8 cellular contexts compared by ENCODE assay signal in the genomic region with DNA sequence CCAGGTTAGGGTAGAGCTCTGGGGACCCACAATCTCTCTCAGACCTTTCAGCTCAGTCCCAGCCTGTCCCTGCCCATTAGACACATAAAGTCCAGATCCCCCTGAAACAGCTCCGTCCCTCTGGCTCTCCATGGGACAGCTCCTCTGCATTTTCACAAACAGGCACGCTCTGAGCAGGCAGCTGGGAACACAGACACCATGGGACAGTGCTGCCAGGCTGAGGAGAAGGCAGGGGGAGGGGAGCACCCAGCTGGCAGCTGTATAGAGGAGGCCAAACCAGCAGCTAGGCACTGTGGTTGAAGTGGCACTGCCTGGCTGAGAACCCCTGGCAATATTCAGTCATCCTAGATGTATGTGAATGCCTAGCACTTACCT. TPM values are rescaled to one million over a fixed set of nuclear protein-coding genes. Genes with fewer than 3 reads are reported as not detected.
DNase-seq lines count a peak whose midpoint lies in the region; ATAC-seq and TF ChIP-seq lines count a peak whose summit lies in the region.

No MANE protein-coding gene starts in this region.

- H3K27me3 Mint-ChIP-seq in CD4-positive, CD25-positive, alpha-beta regulatory T cell = peaks cover 4% of the 10 kb centered on the region
- no peaks in the 10 kb centered on the region for H3K27me3 Mint-ChIP-seq in naive thymus-derived CD8-positive, alpha-beta T cell

- H3K36me3 Mint-ChIP-seq in CD4-positive, CD25-positive, alpha-beta regulatory T cell = peaks cover 25% of the 10 kb centered on the region
- H3K36me3 Mint-ChIP-seq in naive thymus-derived CD8-positive, alpha-beta T cell = peaks cover 0 to 40% (median 5%) of the 10 kb centered on the region in 3 donors

- H3K9ac ChIP-seq in colonic mucosa (ENCODE audit: low read depth in 2 of 2, low read length in 2 of 2) = peak overlapping the region; percentile 51 to 100

- peak overlapping the region; percentile 98 to 100 (median 98) for H3K4me3 Mint-ChIP-seq in CD4-positive, CD25-positive, alpha-beta regulatory T cell
- peak overlapping the region; percentile 87 to 99 (median 94) for H3K4me3 Mint-ChIP-seq in naive thymus-derived CD8-positive, alpha-beta T cell

- H3K4me1 Mint-ChIP-seq in CD4-positive, CD25-positive, alpha-beta regulatory T cell = peaks cover 0 to 69% (median 47%) of the 10 kb centered on the region in 4 donors
- peaks cover 36 to 68% (median 66%) of the 10 kb centered on the region in 4 donors for H3K4me1 Mint-ChIP-seq in naive thymus-derived CD8-positive, alpha-beta T cell

- peaks cover 73% of the 10 kb centered on the region for H3K4me1 ChIP-seq in CD4-positive, CD25-positive, alpha-beta regulatory T cell (ENCODE audit: control insufficient read depth, insufficient read depth, low read length, poor library complexity, severe bottlenecking)
- H3K4me1 ChIP-seq in colonic mucosa (peaks cover 22% of the 10 kb centered on the region), SJCRH30 (peaks cover 35% of the 10 kb centered on the region)

- H3K27me3 ChIP-seq in CD4-positive, CD25-positive, alpha-beta regulatory T cell (ENCODE audit: control insufficient read depth, insufficient read depth, low read length) = no peaks in the 10 kb centered on the region
- no peaks in the 10 kb centered on the region for H3K27me3 ChIP-seq in colonic mucosa
- no peaks in the 10 kb centered on the region for H3K27me3 ChIP-seq in SJCRH30

- peak overlapping the region; percentile 82 for H3K27ac ChIP-seq in CD4-positive, CD25-positive, alpha-beta regulatory T cell (ENCODE audit: insufficient read depth, low read length, poor library complexity, severe bottlenecking)
- H3K27ac ChIP-seq in colonic mucosa (peak overlapping the region; percentile 95), SJCRH30 (no peak overlapping the region)

- no peak for TF ChIP-seq CTCF in colonic mucosa (IDR thresholded peaks at IDR 0.05)

- H3K27ac Mint-ChIP-seq in CD4-positive, CD25-positive, alpha-beta regulatory T cell = peak overlapping the region; percentile 93 to 95 (median 93)
- peak overlapping the region; percentile 84 to 98 (median 94) for H3K27ac Mint-ChIP-seq in naive thymus-derived CD8-positive, alpha-beta T cell

- H3K4me3 ChIP-seq in CD4-positive, CD25-positive, alpha-beta regulatory T cell (ENCODE audit: low read depth, low read length) = peak overlapping the region; percentile 95
- peak overlapping the region; percentile 73 for H3K4me3 ChIP-seq in colonic mucosa
- H3K4me3 ChIP-seq in SJCRH30 = no peak overlapping the region

- POLR2A ChIA-PET in naive thymus-derived CD8-positive, alpha-beta T cell (lab: Charles Lee) = interaction anchor here (0.5 to 19.1 kb wide), 17 partner anchors 15 to 435 kb away, joined by 3 to 526 read pairs (median 17); a partner anchor contains a TSS

- peak in 1 of 3 donors; percentile 35 for DNase-seq in CD4-positive, CD25-positive, alpha-beta regulatory T cell
- peak; percentile 29 for DNase-seq in NCI-H1694 (lab: John Stamatoyannopoulos, UW)
- no peak for DNase-seq in colonic mucosa
- DNase-seq in naive thymus-derived CD8-positive, alpha-beta T cell = peak in 1 of 10 donors; percentile 17
- no peak for DNase-seq in HT-29 (ENCODE audit: low spot score)
- DNase-seq in SJCRH30 = no peak
- no peak for DNase-seq in ecto neural progenitor cell (ENCODE audit: low spot score)

- intact Hi-C loops in colonic mucosa (cut with DNase I) = no loop called here

- no peaks in the 10 kb centered on the region for H3K9me3 ChIP-seq in CD4-positive, CD25-positive, alpha-beta regulatory T cell (ENCODE audit: control insufficient read depth in 2 of 2, low read length in 2 of 2)
- H3K9me3 ChIP-seq in colonic mucosa (no peaks in the 10 kb centered on the region), SJCRH30 (replicated peaks) (no peaks in the 10 kb centered on the region)

- H3K9me3 Mint-ChIP-seq in CD4-positive, CD25-positive, alpha-beta regulatory T cell = no peaks in the 10 kb centered on the region
- no peaks in the 10 kb centered on the region for H3K9me3 Mint-ChIP-seq in naive thymus-derived CD8-positive, alpha-beta T cell

- no peak for ATAC-seq in CD4-positive, CD25-positive, alpha-beta regulatory T cell (ENCODE audit: low read depth in 2 of 2)
- no peak for ATAC-seq in naive thymus-derived CD8-positive, alpha-beta T cell
- no peak for ATAC-seq in GM18868 (IDR thresholded peaks at IDR 0.05; ENCODE audit: unreplicated experiment)

- H3K36me3 ChIP-seq in CD4-positive, CD25-positive, alpha-beta regulatory T cell (ENCODE audit: control insufficient read depth, insufficient read depth, low read length) = peaks cover 39% of the 10 kb centered on the region
- H3K36me3 ChIP-seq in colonic mucosa (no peaks in the 10 kb centered on the region), SJCRH30 (no peaks in the 10 kb centered on the region)

RNA-seq across cellular contexts. Expression of a gene that starts 2.0 kb away (rescaled TPM):
- 454 TPM for total RNA-seq in CD4-positive, CD25-positive, alpha-beta regulatory T cell
- polyA plus RNA-seq in CD4-positive, CD25-positive, alpha-beta regulatory T cell = 10 to 100 TPM; 66.9 to 72.2 (median 69.3) TPM
- total RNA-seq in colonic mucosa = 100 to 1,000 TPM; 124 to 165 TPM
- total RNA-seq in naive thymus-derived CD8-positive, alpha-beta T cell = 100 to 1,000 TPM; 427 to 436 TPM
- polyA plus RNA-seq in naive thymus-derived CD8-positive, alpha-beta T cell = 10 to 100 TPM; 34.4 to 53.5 (median 45.1) TPM
- 88.9 and 98.3 TPM in 2 replicates for total RNA-seq in HT-29 (2014; rRNA removed; shearing (Covaris generic))
- total RNA-seq in SJCRH30 (2014; rRNA removed; shearing (Covaris generic)) = 13.5 and 20.4 TPM in 2 replicates

RNA-seq across cellular contexts. Expression of a gene that starts 8.7 kb away (rescaled TPM):
- 0.39 TPM for total RNA-seq in CD4-positive, CD25-positive, alpha-beta regulatory T cell
- under 1 TPM in 2 of 4 donors, not detected in 2; 0.13 to 0.17 TPM for polyA plus RNA-seq in CD4-positive, CD25-positive, alpha-beta regulatory T cell
- 100 to 1,000 TPM; 201 to 211 TPM for total RNA-seq in colonic mucosa
- total RNA-seq in naive thymus-derived CD8-positive, alpha-beta T cell = not detected
- polyA plus RNA-seq in naive thymus-derived CD8-positive, alpha-beta T cell = under 1 TPM in 1 of 3 donors, not detected in 2; 0.22 TPM
- 0.05 and 0.13 TPM in 2 replicates for total RNA-seq in HT-29 (2014; rRNA removed; shearing (Covaris generic))
- 16.7 and 19.4 TPM in 2 replicates for total RNA-seq in SJCRH30 (2014; rRNA removed; shearing (Covaris generic))

RNA-seq across cellular contexts. Expression of a gene that starts 43.9 kb away (rescaled TPM):
- 51.6 TPM for total RNA-seq in CD4-positive, CD25-positive, alpha-beta regulatory T cell
- 10 to 100 TPM; 56.7 to 74.6 (median 67.7) TPM for polyA plus RNA-seq in CD4-positive, CD25-positive, alpha-beta regulatory T cell
- 10 to 100 TPM; 34.0 to 61.6 TPM for total RNA-seq in colonic mucosa
- total RNA-seq in naive thymus-derived CD8-positive, alpha-beta T cell = 100 to 1,000 TPM; 132 to 153 TPM
- 100 to 1,000 TPM in 2 of 3 donors, 10 to 100 TPM in 1; 75.0 to 152 (median 121) TPM for polyA plus RNA-seq in naive thymus-derived CD8-positive, alpha-beta T cell
- total RNA-seq in HT-29 (2014; rRNA removed; shearing (Covaris generic)) = 60.6 and 67.4 TPM in 2 replicates
- total RNA-seq in SJCRH30 (2014; rRNA removed; shearing (Covaris generic)) = 46.0 and 51.1 TPM in 2 replicates

Comparison
In these comparisons a context has a peak if more than half of its experiments do, and no peak if none do; other contexts are left out.
1. RNA of a gene that starts 8.7 kb away (total RNA-seq): 201 to 211 TPM in colonic mucosa and 16.7 to 19.4 TPM in SJCRH30; 0.39 TPM in CD4-positive, CD25-positive, alpha-beta regulatory T cell (single experiment), not detected in naive thymus-derived CD8-positive, alpha-beta T cell and 0.05 to 0.13 TPM in HT-29; every median in the first group is over 10 times any median in the second.